Comparison of ENCODE assay signal across 9 cellular contexts in genomic region chr16:87611456-87611855, GRCh38. TPM values are rescaled to one million over a fixed set of nuclear protein-coding genes. Genes with fewer than 3 reads are reported as not detected.
"Had no signal": no experiment of that assay in that cellular context is flagged by ENCODE, and none has a peak within 500 bp of the region (broad histone marks: within the 10 kb centered on the region; RNA-seq: fewer than 3 reads in every experiment).

No MANE protein-coding gene starts in this region.

- H3K9ac ChIP-seq: GM23248 had no signal

- H3K4me3 ChIP-seq: GM23248, K562 had no signal

- FAIRE-seq: HTR-8/SVneo, K562 had no signal

- DNase-seq: GM23248, H7, HCEC 1CT, HFFc6, IMR-90, KG1 had no signal

- H3K4me3 Mint-ChIP-seq: HFFc6 had no signal

- H3K27ac Mint-ChIP-seq: HFFc6 had no signal

- ATAC-seq: K562 had no signal

- H2AFZ ChIP-seq: GM23248 had no signal

- H3K9me3 Mint-ChIP-seq: HFFc6 had no signal

- H3K27ac ChIP-seq: GM23248 had no signal

RNA-seq across cellular contexts. Expression of gene JPH3, which starts 9.1 kb away (rescaled TPM):
- total RNA-seq: GM23248, HFFc6, HT-29, IMR-90, K562 had no signal
- polyA plus RNA-seq: GM23248 had no signal
